ENCODE assay signal across 20 cellular contexts in the genomic region with DNA sequence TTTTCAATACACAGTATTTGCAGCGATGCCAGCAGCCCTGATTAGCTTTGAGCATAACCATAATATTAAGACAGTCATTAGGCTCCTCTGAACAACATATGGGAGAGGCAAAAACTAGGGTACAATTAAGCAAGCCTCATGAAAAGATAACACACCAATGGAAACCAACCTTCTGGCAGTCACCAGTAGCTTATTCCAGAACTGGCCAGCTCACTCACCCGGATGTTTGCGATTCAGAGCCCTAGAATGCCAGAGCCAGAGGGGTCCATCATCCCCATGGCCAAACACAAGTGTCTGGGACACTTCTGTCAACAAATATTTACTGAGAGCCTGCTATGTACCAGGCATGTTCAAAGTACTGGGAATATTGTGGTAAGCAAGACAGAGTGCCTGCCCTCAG. TPM values are rescaled to one million over a fixed set of nuclear protein-coding genes. Genes with fewer than 3 reads are reported as not detected.
A peak's percentile ranks its signal among the peaks of the same experiment; 100 is the strongest.
DNase-seq lines count a peak whose midpoint lies in the region; ATAC-seq and TF ChIP-seq lines count a peak whose summit lies in the region.
"Had no signal": no experiment of that assay in that cellular context is flagged by ENCODE, and none has a peak within 500 bp of the region (broad histone marks: within the 10 kb centered on the region; RNA-seq: fewer than 3 reads in every experiment).

No MANE protein-coding gene starts in this region.

- H3K9me3 Mint-ChIP-seq in Caco-2 (ENCODE audit: unreplicated experiment) = no peaks in the 10 kb centered on the region
- H3K9me3 Mint-ChIP-seq: CD4-positive, alpha-beta T cell had no signal

- TF ChIP-seq CTCF in Caco-2 (IDR thresholded peaks at IDR 0.05; ENCODE audit: insufficient read depth in 1 of 2, low read depth in 1 of 2, low read length in 1 of 2, severe bottlenecking in 1 of 2, unreplicated experiment in 1 of 2) (no peak), right lobe of liver (IDR thresholded peaks at IDR 0.05) (no peak), gastrocnemius medialis (IDR thresholded peaks at IDR 0.05 in 4 of 5, conservative IDR thresholded peaks at IDR 0.05 in 1 of 5) (no peak)

- H3K9ac ChIP-seq in SK-N-MC (ENCODE audit: insufficient read length) = no peak overlapping the region
- H3K9ac ChIP-seq: BLaER1 treated with 17β-estradiol and CSF1 and Interleukin-3, amounts not matched to agents 10 nM and 100 nM had no signal

- H3K36me3 ChIP-seq in Caco-2 (ENCODE audit: control insufficient read depth, insufficient read depth, low read length) = no peaks in the 10 kb centered on the region
- H3K36me3 ChIP-seq in SK-N-MC (ENCODE audit: insufficient read depth, low read length) = peaks cover 4% of the 10 kb centered on the region; the same call in 1 of the 2 replicates
- H3K36me3 ChIP-seq in right lobe of liver = peaks cover 0 to 23% (median 6%) of the 10 kb centered on the region in 4 donors
- H3K36me3 ChIP-seq in gastrocnemius medialis = peaks cover 0 to 11% of the 10 kb centered on the region in 2 donors

- in situ Hi-C loops in gastrocnemius medialis (cut with MboI; ENCODE audit: low sequenced_read_pairs in 4 of 4) = loop anchor here in 3 of 4 donors (10.0 kb wide), 3 partner anchors 69 to 279 kb away; no protein-coding TSS in a partner anchor

- intact Hi-C loops in Caco-2 (cut with micrococcal nuclease; ENCODE audit: unreplicated experiment) (no loop called here), right lobe of liver (cut with DNase I) (no loop called here), gastrocnemius medialis (cut with DNase I; ENCODE audit: low total_unique reads) (no loop called here)

- 80% methylated on average over 2 of the region's 3 CpGs for WGBS in right lobe of liver (ENCODE audit: insufficient coverage, low coverage, low lambda C conversion rate, missing lambda C conversion rate)

- H3K27me3 Mint-ChIP-seq in Caco-2 (ENCODE audit: insufficient read depth, unreplicated experiment) = no peaks in the 10 kb centered on the region
- H3K27me3 Mint-ChIP-seq: CD4-positive, alpha-beta T cell had no signal

- H3K4me3 ChIP-seq in Caco-2 (ENCODE audit: low read depth, low read length) (peak overlapping the region; percentile 43), SK-N-MC (no peak overlapping the region), right lobe of liver (peak overlapping the region; percentile 33 to 43 (median 37)), gastrocnemius medialis (no peak overlapping the region)
- H3K4me3 ChIP-seq: BLaER1 treated with 17β-estradiol and CSF1 and Interleukin-3, amounts not matched to agents 10 nM and 100 nM; GM12878 had no signal

- H3K27ac Mint-ChIP-seq in Caco-2 (ENCODE audit: unreplicated experiment) = peak overlapping the region; percentile 73
- H3K27ac Mint-ChIP-seq: CD4-positive, alpha-beta T cell had no signal

- CTCF ChIA-PET in Caco-2 (lab: Charles Lee) = interaction anchor here (0.6 kb wide), 1 partner anchor 174 kb away, joined by 5 read pairs; no protein-coding TSS in a partner anchor

- no peaks in the 10 kb centered on the region for H3K9me3 ChIP-seq in Caco-2
- no peaks in the 10 kb centered on the region for H3K9me3 ChIP-seq in SK-N-MC (ENCODE audit: low read depth, low read length)
- H3K9me3 ChIP-seq in right lobe of liver = no peaks in the 10 kb centered on the region
- H3K9me3 ChIP-seq in gastrocnemius medialis = no peaks in the 10 kb centered on the region
- H3K9me3 ChIP-seq: BLaER1 treated with 17β-estradiol and CSF1 and Interleukin-3, amounts not matched to agents 10 nM and 100 nM had no signal

- peaks cover 12% of the 10 kb centered on the region for H3K36me3 Mint-ChIP-seq in Caco-2 (ENCODE audit: insufficient read depth, unreplicated experiment)

- H3K4me1 Mint-ChIP-seq in Caco-2 (ENCODE audit: low read depth, unreplicated experiment) = peaks cover 40% of the 10 kb centered on the region

- H3K27ac ChIP-seq in SK-N-MC (0 out of 2 replicates have a peak overlapping the region, but pooled peaks have one; percentile 96), right lobe of liver (peak overlapping the region; percentile 49 to 74 (median 67)), gastrocnemius medialis (peak overlapping the region in 3 of 4 donors; percentile 1 to 38 (median 5))
- H3K27ac ChIP-seq: BLaER1 treated with 17β-estradiol and CSF1 and Interleukin-3, amounts not matched to agents 10 nM and 100 nM had no signal

- no peaks in the 10 kb centered on the region for H3K27me3 ChIP-seq in Caco-2 (replicated peaks; ENCODE audit: control insufficient read depth, insufficient read depth, low read length)
- no peaks in the 10 kb centered on the region for H3K27me3 ChIP-seq in right lobe of liver
- no peaks in the 10 kb centered on the region for H3K27me3 ChIP-seq in gastrocnemius medialis
- H3K27me3 ChIP-seq: BLaER1 treated with 17β-estradiol and CSF1 and Interleukin-3, amounts not matched to agents 10 nM and 100 nM had no signal

- TF ChIP-seq POLR2A in right lobe of liver (IDR thresholded peaks at IDR 0.05) (no peak), gastrocnemius medialis (IDR thresholded peaks at IDR 0.05) (no peak)

- BruUV-seq in Caco-2 (replicated peaks; lab: Mats Ljungman, UMichigan) = no TSS peak

- H3K4me1 ChIP-seq in Caco-2 (peaks cover 60% of the 10 kb centered on the region), right lobe of liver (peaks cover 0 to 33% (median 18%) of the 10 kb centered on the region in 4 donors), gastrocnemius medialis (peaks cover 66 to 70% of the 10 kb centered on the region in 2 donors)

- peak in 3 of 4 donors; percentile 8 to 49 (median 29) for ATAC-seq in right lobe of liver
- ATAC-seq in gastrocnemius medialis = no peak
- ATAC-seq in GM18502 (IDR thresholded peaks at IDR 0.05; ENCODE audit: poor library complexity, unreplicated experiment) = no peak
- ATAC-seq: GM12878 had no signal

- H3K4me3 Mint-ChIP-seq in Caco-2 (ENCODE audit: unreplicated experiment) = no peak overlapping the region
- H3K4me3 Mint-ChIP-seq: CD4-positive, alpha-beta T cell had no signal

- POLR2A ChIA-PET in Caco-2 (lab: Charles Lee) = no interaction called here

- DNase-seq in Caco-2 (no peak), SK-N-MC (ENCODE audit: low read depth, low spot score) (no peak), right lobe of liver (no peak), gastrocnemius medialis (no peak), inferior parietal cortex (ENCODE audit: extremely low spot score) (no peak), kidney glomerular epithelial cell (lab: John Stamatoyannopoulos, UW) (no peak)
- no peak for DNase-seq in activated T-cell treated with anti-CD3 and anti-CD28 coated beads, Interleukin-2, amount 50 U/mL, for 1 hour
- DNase-seq: CD4-positive, alpha-beta T cell; DMS79; EL; GDM1; NCI-H1092 treated with DMSO at 0.1 percent for 48 hours; NCI-H1436 treated with DMSO at 0.1 percent for 48 hours; NCI-H1930; NCI-H2107; NCI-H524 treated with DMSO at 0.1 percent for 48 hours; NCI-H774 had no signal

RNA-seq across cellular contexts. Expression of a gene that starts 48.9 kb away (rescaled TPM):
- total RNA-seq in Caco-2 (2022) (26.3 and 33.0 TPM in 2 replicates), right lobe of liver (10 to 100 TPM; 27.0 to 48.8 (median 29.6) TPM), gastrocnemius medialis (10 to 100 TPM; 15.7 to 70.9 (median 19.9) TPM)

Comparison
In these comparisons a context has a peak if more than half of its experiments do, and no peak if none do; other contexts are left out.
1. H3K4me3 ChIP-seq: peak in Caco-2 (single experiment) and right lobe of liver (3 of 3); none in SK-N-MC (single experiment) and gastrocnemius medialis (0 of 4).
2. H3K27ac ChIP-seq: peak in every context shown above with its lines; median percentile 96 in SK-N-MC; 67 in right lobe of liver; 5 in gastrocnemius medialis.
3. ATAC-seq: peak in right lobe of liver (3 of 4); none in gastrocnemius medialis (0 of 2) and GM18502 (single experiment).